ENCODE assay signal across 8 cellular contexts in the genomic region with DNA sequence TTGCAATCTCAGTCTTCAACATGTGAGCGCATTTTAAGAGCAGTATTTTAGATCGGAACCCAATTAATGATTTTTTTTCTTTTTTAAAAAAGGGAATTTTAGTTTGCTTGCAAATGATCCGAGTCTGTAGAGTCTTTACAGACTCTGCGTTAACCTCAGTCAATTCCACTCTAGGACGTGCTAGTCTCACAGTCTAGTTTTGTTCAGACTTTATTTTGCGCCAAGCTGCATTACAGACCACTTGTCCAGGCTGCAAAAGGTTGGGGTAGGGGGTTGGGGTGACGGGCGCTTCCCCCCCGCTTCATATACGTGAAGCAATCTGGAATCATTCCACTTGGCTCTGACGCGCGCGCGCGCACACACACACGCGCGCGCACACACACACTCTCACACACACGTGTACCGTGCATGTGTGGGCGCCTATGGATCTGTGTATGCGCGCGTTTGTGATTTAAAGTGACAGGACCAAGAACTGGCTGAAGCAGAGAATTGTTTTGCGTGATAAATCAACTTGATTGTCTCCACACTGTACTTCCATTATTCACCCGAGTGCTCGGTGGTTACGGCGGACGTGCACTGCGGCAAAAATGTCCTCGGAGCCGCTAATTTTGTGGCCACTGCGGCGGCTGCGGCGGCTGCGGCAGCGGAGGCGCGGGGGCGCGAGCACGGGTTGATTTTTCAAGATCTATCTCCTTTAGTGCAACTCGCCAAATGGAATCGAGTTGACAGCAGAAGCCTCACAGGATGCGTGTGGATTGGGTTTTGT. TPM values are rescaled to one million over a fixed set of nuclear protein-coding genes. Genes with fewer than 3 reads are reported as not detected.
A peak's percentile ranks its signal among the peaks of the same experiment; 100 is the strongest.
DNase-seq lines count a peak whose midpoint lies in the region; ATAC-seq, FAIRE-seq and TF ChIP-seq lines count a peak whose summit lies in the region.

No MANE protein-coding gene starts in this region.

- peak; percentile 57 to 64 for ATAC-seq in activated T-cell treated with anti-CD3 and anti-CD28 coated beads, Interleukin-2, amount 50 U/mL, for 72 hours (replicated peaks in 1 of 2)
- ATAC-seq in naive thymus-derived CD8-positive, alpha-beta T cell: peak; percentile 56 to 70

- no peaks in the 10 kb centered on the region for H3K27me3 ChIP-seq in uterus

- peak; percentile 64 for FAIRE-seq in H54 (lab: Jason Lieb, UNC)

- peak overlapping the region; percentile 55 for H3K4me3 ChIP-seq in uterus

- no peak for TF ChIP-seq POLR2A in H54 (IDR thresholded peaks at IDR 0.05; ENCODE audit: low read depth, low read length)
- no peak for TF ChIP-seq POLR2A in uterus (IDR thresholded peaks at IDR 0.05)

- H3K4me1 Mint-ChIP-seq in activated T-cell treated with anti-CD3 and anti-CD28 coated beads, Interleukin-2, amount 50 U/mL, for 72 hours (ENCODE audit: low read depth): peaks cover 37% of the 10 kb centered on the region
- H3K4me1 Mint-ChIP-seq in naive thymus-derived CD8-positive, alpha-beta T cell: peaks cover 12 to 37% (median 30%) of the 10 kb centered on the region in 4 donors

- DNase-seq in H54 (ENCODE audit: insufficient read length, low spot score) (no peak), NCI-H510A (lab: John Stamatoyannopoulos, UW) (peak; percentile 41), fibroblast of peridontal ligament (ENCODE audit: extremely low read depth) (peak; percentile 44), uterus (peak; percentile 54 to 60), midbrain (lab: John Stamatoyannopoulos, UW) (no peak), T-helper 9 cell (no peak)
- peak; percentile 37 to 42 for DNase-seq in activated T-cell treated with anti-CD3 and anti-CD28 coated beads, Interleukin-2, amount 50 U/mL, for 72 hours
- DNase-seq in naive thymus-derived CD8-positive, alpha-beta T cell: peak in 7 of 10 donors; percentile 17 to 72 (median 42)

- no peaks in the 10 kb centered on the region for H3K9me3 ChIP-seq in uterus

- peak overlapping the region; percentile 1 for H3K27ac Mint-ChIP-seq in activated T-cell treated with anti-CD3 and anti-CD28 coated beads, Interleukin-2, amount 50 U/mL, for 72 hours
- H3K27ac Mint-ChIP-seq in naive thymus-derived CD8-positive, alpha-beta T cell: peak overlapping the region in 8 of 10 donors; percentile 18 to 86 (median 75)

- TF ChIP-seq CTCF in uterus (IDR thresholded peaks at IDR 0.05): peak in 1 of 4 experiments; percentile 8

- H3K27me3 Mint-ChIP-seq in activated T-cell treated with anti-CD3 and anti-CD28 coated beads, Interleukin-2, amount 50 U/mL, for 72 hours (ENCODE audit: low read depth): peaks cover 67% of the 10 kb centered on the region
- peaks cover 8 to 55% (median 31%) of the 10 kb centered on the region in 5 donors for H3K27me3 Mint-ChIP-seq in naive thymus-derived CD8-positive, alpha-beta T cell

- H3K4me1 ChIP-seq in uterus: peaks cover 0 to 8% of the 10 kb centered on the region in 2 donors

- H3K4me3 Mint-ChIP-seq in activated T-cell treated with anti-CD3 and anti-CD28 coated beads, Interleukin-2, amount 50 U/mL, for 72 hours: peak overlapping the region; percentile 89 to 91
- H3K4me3 Mint-ChIP-seq in naive thymus-derived CD8-positive, alpha-beta T cell: peak overlapping the region; percentile 85 to 93 (median 90)

- peak overlapping the region; percentile 68 to 92 for H3K27ac ChIP-seq in uterus

- POLR2A ChIA-PET in naive thymus-derived CD8-positive, alpha-beta T cell (lab: Charles Lee): interaction anchor here (1.4 kb wide), 1 partner anchor 20 kb away, joined by 10 read pairs; no protein-coding TSS in a partner anchor

- intact Hi-C loops in uterus (cut with DNase I; ENCODE audit: low total_unique reads): loop anchor here (10.0 kb wide), 1 partner anchor 398 kb away; no protein-coding TSS in a partner anchor

- peaks cover 2% of the 10 kb centered on the region in 2 donors for H3K36me3 Mint-ChIP-seq in activated T-cell treated with anti-CD3 and anti-CD28 coated beads, Interleukin-2, amount 50 U/mL, for 72 hours (ENCODE audit: insufficient read depth in 2 of 2)
- H3K36me3 Mint-ChIP-seq in naive thymus-derived CD8-positive, alpha-beta T cell: no peaks in the 10 kb centered on the region

- no peaks in the 10 kb centered on the region for H3K36me3 ChIP-seq in uterus

- no peaks in the 10 kb centered on the region for H3K9me3 Mint-ChIP-seq in activated T-cell treated with anti-CD3 and anti-CD28 coated beads, Interleukin-2, amount 50 U/mL, for 72 hours
- no peaks in the 10 kb centered on the region for H3K9me3 Mint-ChIP-seq in naive thymus-derived CD8-positive, alpha-beta T cell

RNA-seq across cellular contexts. Expression of gene NFIA, which starts 25.5 kb away (rescaled TPM):
- total RNA-seq in activated T-cell treated with anti-CD3 and anti-CD28 coated beads, Interleukin-2, amount 50 U/mL, for 72 hours: 10 to 100 TPM; 17.3 to 27.3 TPM
- 1 to 10 TPM; 6.3 to 7.1 TPM for total RNA-seq in naive thymus-derived CD8-positive, alpha-beta T cell
- 1 to 10 TPM; 7.4 to 7.8 (median 7.6) TPM for polyA plus RNA-seq in naive thymus-derived CD8-positive, alpha-beta T cell
- total RNA-seq in uterus: 100 to 1,000 TPM in 1 of 4 donors, 10 to 100 TPM in 3; 49.2 to 116 (median 64.9) TPM

Comparison
In these comparisons a context has a peak if more than half of its experiments do, and no peak if none do; other contexts are left out.
1. DNase-seq: peak in NCI-H510A (single experiment), activated T-cell treated with anti-CD3 and anti-CD28 coated beads, Interleukin-2, amount 50 U/mL, for 72 hours (2 of 2), fibroblast of peridontal ligament (single experiment), naive thymus-derived CD8-positive, alpha-beta T cell (7 of 10) and uterus (2 of 2); none in H54 (single experiment), midbrain (single experiment) and T-helper 9 cell (single experiment).